In genomic region chr21:46157396-46157986, GRCh38 we compare ENCODE assay signal across 25 cellular contexts. TPM values are rescaled to one million over a fixed set of nuclear protein-coding genes. Genes with fewer than 3 reads are reported as not detected.
DNase-seq lines count a peak whose midpoint lies in the region; ATAC-seq lines count a peak whose summit lies in the region.
"Had no signal": no experiment of that assay in that cellular context is flagged by ENCODE, and none has a peak within 500 bp of the region (broad histone marks: within the 10 kb centered on the region; RNA-seq: fewer than 3 reads in every experiment).

No MANE protein-coding gene starts in this region.

- peak; percentile 31 for DNase-seq in activated CD8-positive, alpha-beta memory T cell treated with anti-CD3 and anti-CD28 coated beads, Interleukin-2, amount 10 ng/mL, durations not matched to agents 7 days and 5 days
- no peak for DNase-seq in activated CD8-positive, alpha-beta memory T cell treated with anti-CD3 and anti-CD28 coated beads for 24 hours
- peak; percentile 2 for DNase-seq in Daoy (ENCODE audit: low read depth)
- DNase-seq in effector memory CD8-positive, alpha-beta T cell = no peak
- peak; percentile 13 for DNase-seq in stimulated activated CD8-positive, alpha-beta memory T cell treated with anti-CD3 and anti-CD28 coated beads, Interleukin-4, amount 100 ng/mL, for 48 hours
- DNase-seq in NCI-H2171 treated with DMSO at 0.1 percent for 48 hours (lab: John Stamatoyannopoulos, UW) = no peak
- DNase-seq: activated CD4-positive, alpha-beta T cell treated with anti-CD3 and anti-CD28 coated beads for 4 hours; activated naive CD8-positive, alpha-beta T cell treated with anti-CD3 and anti-CD28 coated beads for 36 hours; CD4-positive, alpha-beta memory T cell; dermis blood vessel endothelial cell; GM23248; hypothalamus; immature natural killer cell; Karpas-422; NCI-H1436; NCI-H2081 treated with DMSO at 0.1 percent for 48 hours; NCI-H345; NCI-H82; nucleus accumbens; OCI-M1; small intestine had no signal

- no peaks in the 10 kb centered on the region for H3K27me3 Mint-ChIP-seq in activated CD8-positive, alpha-beta memory T cell treated with anti-CD3 and anti-CD28 coated beads, Interleukin-2, amount 10 ng/mL, durations not matched to agents 7 days and 5 days
- H3K27me3 Mint-ChIP-seq in effector memory CD8-positive, alpha-beta T cell = peaks cover 0 to 1% of the 10 kb centered on the region in 2 donors
- H3K27me3 Mint-ChIP-seq: activated naive CD8-positive, alpha-beta T cell treated with anti-CD3 and anti-CD28 coated beads for 36 hours; activated T-helper 17 cell treated with anti-CD3 and anti-CD28 coated beads, Interleukin-2, amount 50 U/mL, for 72 hours; CD4-positive, alpha-beta memory T cell had no signal

- ATAC-seq in activated CD8-positive, alpha-beta memory T cell treated with anti-CD3 and anti-CD28 coated beads, Interleukin-2, amount 10 ng/mL, durations not matched to agents 7 days and 5 days = no peak
- ATAC-seq in effector memory CD8-positive, alpha-beta T cell (replicated peaks) = no peak
- ATAC-seq in GM21529 (IDR thresholded peaks at IDR 0.05; ENCODE audit: unreplicated experiment) = no peak
- ATAC-seq in HG03457 (IDR thresholded peaks at IDR 0.05; ENCODE audit: unreplicated experiment) = no peak
- ATAC-seq: activated T-helper 17 cell treated with anti-CD3 and anti-CD28 coated beads, Interleukin-2, amount 50 U/mL, for 72 hours had no signal

- no peaks in the 10 kb centered on the region for H3K9me3 Mint-ChIP-seq in activated CD8-positive, alpha-beta memory T cell treated with anti-CD3 and anti-CD28 coated beads, Interleukin-2, amount 10 ng/mL, durations not matched to agents 7 days and 5 days (ENCODE audit: low read depth)
- H3K9me3 Mint-ChIP-seq in effector memory CD8-positive, alpha-beta T cell = no peaks in the 10 kb centered on the region
- H3K9me3 Mint-ChIP-seq: activated naive CD8-positive, alpha-beta T cell treated with anti-CD3 and anti-CD28 coated beads for 36 hours; activated T-helper 17 cell treated with anti-CD3 and anti-CD28 coated beads, Interleukin-2, amount 50 U/mL, for 72 hours; immature natural killer cell; T-helper 2 cell treated with Interferon-gamma antibody and Interleukin-4, amounts not matched to agents 5 μg/mL and 100 μg/mL, for 36 hours had no signal

- H3K4me3 Mint-ChIP-seq in activated CD8-positive, alpha-beta memory T cell treated with anti-CD3 and anti-CD28 coated beads, Interleukin-2, amount 10 ng/mL, durations not matched to agents 7 days and 5 days = no peak overlapping the region
- H3K4me3 Mint-ChIP-seq in effector memory CD8-positive, alpha-beta T cell = no peak overlapping the region
- H3K4me3 Mint-ChIP-seq: activated naive CD8-positive, alpha-beta T cell treated with anti-CD3 and anti-CD28 coated beads for 36 hours; activated T-helper 17 cell treated with anti-CD3 and anti-CD28 coated beads, Interleukin-2, amount 50 U/mL, for 72 hours; CD4-positive, alpha-beta memory T cell; immature natural killer cell; T-helper 2 cell treated with Interferon-gamma antibody and Interleukin-4, amounts not matched to agents 5 μg/mL and 100 μg/mL, for 36 hours had no signal

- CTCF ChIA-PET in activated CD8-positive, alpha-beta memory T cell treated with anti-CD3 and anti-CD28 coated beads, Interleukin-2, amount 10 ng/mL, durations not matched to agents 7 days and 5 days (lab: Charles Lee) = interaction anchor here (1.5 kb wide), 1 partner anchor 14 kb away, joined by 6 read pairs; no protein-coding TSS in a partner anchor

- H3K4me1 Mint-ChIP-seq in activated CD8-positive, alpha-beta memory T cell treated with anti-CD3 and anti-CD28 coated beads, Interleukin-2, amount 10 ng/mL, durations not matched to agents 7 days and 5 days = no peaks in the 10 kb centered on the region
- H3K4me1 Mint-ChIP-seq in effector memory CD8-positive, alpha-beta T cell (ENCODE audit: low read depth in 2 of 2) = peaks cover 0 to 1% of the 10 kb centered on the region in 2 donors
- H3K4me1 Mint-ChIP-seq: activated T-helper 17 cell treated with anti-CD3 and anti-CD28 coated beads, Interleukin-2, amount 50 U/mL, for 72 hours; immature natural killer cell had no signal

- H3K36me3 Mint-ChIP-seq in activated CD8-positive, alpha-beta memory T cell treated with anti-CD3 and anti-CD28 coated beads, Interleukin-2, amount 10 ng/mL, durations not matched to agents 7 days and 5 days = no peaks in the 10 kb centered on the region
- H3K36me3 Mint-ChIP-seq in effector memory CD8-positive, alpha-beta T cell (ENCODE audit: insufficient read depth) = peaks cover under 1% of the 10 kb centered on the region
- H3K36me3 Mint-ChIP-seq: CD4-positive, alpha-beta memory T cell; immature natural killer cell had no signal

- no peak overlapping the region for H3K27ac Mint-ChIP-seq in activated CD8-positive, alpha-beta memory T cell treated with anti-CD3 and anti-CD28 coated beads, Interleukin-2, amount 10 ng/mL, durations not matched to agents 7 days and 5 days
- H3K27ac Mint-ChIP-seq in effector memory CD8-positive, alpha-beta T cell = peak overlapping the region; percentile 12 to 23
- H3K27ac Mint-ChIP-seq: activated naive CD8-positive, alpha-beta T cell treated with anti-CD3 and anti-CD28 coated beads for 36 hours; activated T-helper 17 cell treated with anti-CD3 and anti-CD28 coated beads, Interleukin-2, amount 50 U/mL, for 72 hours; immature natural killer cell; T-helper 2 cell treated with Interferon-gamma antibody and Interleukin-4, amounts not matched to agents 5 μg/mL and 100 μg/mL, for 36 hours had no signal

RNA-seq across cellular contexts. Expression of gene FTCD, which starts 2.1 kb away (rescaled TPM):
- total RNA-seq in activated CD8-positive, alpha-beta memory T cell treated with anti-CD3 and anti-CD28 coated beads, Interleukin-2, amount 10 ng/mL, durations not matched to agents 7 days and 5 days = not detected
- total RNA-seq in Daoy (2014; rRNA removed; shearing (Covaris generic)) = 0.34 TPM in 1 of 2 replicates, not detected in the other
- total RNA-seq: GM23248 had no signal

RNA-seq across cellular contexts. Expression of gene SPATC1L, which starts 26.8 kb away (rescaled TPM):
- total RNA-seq in activated CD8-positive, alpha-beta memory T cell treated with anti-CD3 and anti-CD28 coated beads, Interleukin-2, amount 10 ng/mL, durations not matched to agents 7 days and 5 days = 1 to 10 TPM; 4.2 to 4.8 TPM
- total RNA-seq in Daoy (2014; rRNA removed; shearing (Covaris generic)) = 3.9 and 8.7 TPM in 2 replicates

RNA-seq across cellular contexts. Expression of gene COL6A2, which starts 59.6 kb away (rescaled TPM):
- 10 to 100 TPM in 1 of 2 experiments, 1 to 10 TPM in 1; 5.0 to 17.9 TPM for total RNA-seq in activated CD8-positive, alpha-beta memory T cell treated with anti-CD3 and anti-CD28 coated beads, Interleukin-2, amount 10 ng/mL, durations not matched to agents 7 days and 5 days
- 456 and 480 TPM in 2 replicates for total RNA-seq in Daoy (2014; rRNA removed; shearing (Covaris generic))

Comparison
In these comparisons a context has a peak if more than half of its experiments do, and no peak if none do; other contexts are left out.
1. DNase-seq: peak in activated CD8-positive, alpha-beta memory T cell treated with anti-CD3 and anti-CD28 coated beads, Interleukin-2, amount 10 ng/mL, durations not matched to agents 7 days and 5 days (single experiment), Daoy (single experiment) and stimulated activated CD8-positive, alpha-beta memory T cell treated with anti-CD3 and anti-CD28 coated beads, Interleukin-4, amount 100 ng/mL, for 48 hours (single experiment); none in activated CD8-positive, alpha-beta memory T cell treated with anti-CD3 and anti-CD28 coated beads for 24 hours (single experiment), effector memory CD8-positive, alpha-beta T cell (0 of 3) and NCI-H2171 treated with DMSO at 0.1 percent for 48 hours (single experiment).
2. RNA of gene COL6A2, which starts 59.6 kb away (total RNA-seq): 456 to 480 TPM in Daoy; 5.0 to 17.9 TPM in activated CD8-positive, alpha-beta memory T cell treated with anti-CD3 and anti-CD28 coated beads, Interleukin-2, amount 10 ng/mL, durations not matched to agents 7 days and 5 days; every median in the first group is over 10 times any median in the second.